Comparison of ENCODE assay signal across 3 cellular contexts in genomic region chr6:47337519-47337918, GRCh38.
"Had no signal": no experiment of that assay in that cellular context is flagged by ENCODE, and none has a peak within 500 bp of the region (broad histone marks: within the 10 kb centered on the region; RNA-seq: fewer than 3 reads in every experiment).

No MANE protein-coding gene starts in this region.

- H3K4me3 ChIP-seq: GM12878 had no signal

- ATAC-seq: GM12878 had no signal

- DNase-seq: GDM1, GF-D8 had no signal
